6 cellular contexts compared by ENCODE assay signal in the genomic region with DNA sequence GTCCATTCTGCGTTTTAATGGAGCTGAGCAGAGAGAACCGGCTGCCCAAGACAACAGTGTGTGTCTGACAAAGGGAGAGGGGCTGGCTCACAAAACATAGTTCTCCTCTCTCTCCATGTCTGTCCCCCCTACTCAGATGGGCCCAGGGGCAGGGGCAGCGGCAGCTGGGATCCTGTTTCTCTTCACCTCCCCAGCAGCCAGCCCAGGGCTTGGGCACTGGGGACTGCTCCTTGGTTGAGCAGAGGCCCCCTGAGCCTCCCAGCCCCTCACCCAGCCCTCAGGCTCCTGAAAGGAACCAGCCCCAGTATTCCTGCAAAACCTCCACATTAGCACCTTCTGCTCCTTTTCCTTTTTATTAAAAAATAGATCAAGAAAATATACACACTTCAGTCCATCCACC.
"Had no signal": no experiment of that assay in that cellular context is flagged by ENCODE, and none has a peak within 500 bp of the region (broad histone marks: within the 10 kb centered on the region; RNA-seq: fewer than 3 reads in every experiment).

No MANE protein-coding gene starts in this region.

- ATAC-seq: HepG2, K562 had no signal

- H3K4me3 ChIP-seq: K562 had no signal

- H3K4me3 Mint-ChIP-seq: IgD-negative memory B cell had no signal

- H3K27ac Mint-ChIP-seq: IgD-negative memory B cell had no signal

- H3K27ac ChIP-seq: HL-60 had no signal

- DNase-seq: IMR-90, KBM-7 had no signal
